In genomic region chr2:102025016-102025491, GRCh38 we compare ENCODE assay signal across 9 cellular contexts. TPM values are rescaled to one million over a fixed set of nuclear protein-coding genes. Genes with fewer than 3 reads are reported as not detected.
DNase-seq lines count a peak whose midpoint lies in the region; ATAC-seq and TF ChIP-seq lines count a peak whose summit lies in the region.
"Had no signal": no experiment of that assay in that cellular context is flagged by ENCODE, and none has a peak within 500 bp of the region (broad histone marks: within the 10 kb centered on the region; RNA-seq: fewer than 3 reads in every experiment).

No MANE protein-coding gene starts in this region.

- H3K36me3 ChIP-seq in ACC112 (ENCODE audit: insufficient read depth, low read length) (no peaks in the 10 kb centered on the region), lower lobe of right lung (no peaks in the 10 kb centered on the region)

- H3K27me3 ChIP-seq in ACC112 (ENCODE audit: insufficient read depth, low read length) (no peaks in the 10 kb centered on the region), lower lobe of right lung (ENCODE audit: low read depth) (no peaks in the 10 kb centered on the region)

- intact Hi-C loops in lower lobe of right lung (cut with DNase I) = loop anchor here (10.0 kb wide), 2 partner anchors 140 to 220 kb away; no protein-coding TSS in a partner anchor

- peaks cover 66% of the 10 kb centered on the region for H3K4me1 ChIP-seq in ACC112 (ENCODE audit: control insufficient read depth, insufficient read depth, low read length, unreplicated experiment)
- H3K4me1 ChIP-seq in lower lobe of right lung = peaks cover 61% of the 10 kb centered on the region

- peak; percentile 65 for DNase-seq in epithelial cell of esophagus (ENCODE audit: low read depth)
- DNase-seq in lower lobe of right lung = no peak
- DNase-seq in NCI-H524 treated with DMSO at 0.1 percent for 48 hours (lab: John Stamatoyannopoulos, UW) = no peak
- no peak for DNase-seq in DMS153 (lab: John Stamatoyannopoulos, UW)
- DNase-seq in SW480 (ENCODE audit: low spot score) = no peak

- no peaks in the 10 kb centered on the region for H3K79me2 ChIP-seq in ACC112 (ENCODE audit: control insufficient read depth, insufficient read depth, low read length, unreplicated experiment)

- peak overlapping the region; percentile 76 for H2AFZ ChIP-seq in ACC112 (ENCODE audit: low read length, unreplicated experiment)

- peak; percentile 52 for ATAC-seq in GM19351 (IDR thresholded peaks at IDR 0.05; ENCODE audit: unreplicated experiment)
- ATAC-seq in HG03108 (IDR thresholded peaks at IDR 0.05; ENCODE audit: unreplicated experiment) = peak; percentile 67
- ATAC-seq in lower lobe of right lung = no peak

- H3K27ac ChIP-seq in ACC112 (ENCODE audit: low read depth, low read length) (peak overlapping the region; percentile 96), lower lobe of right lung (no peak overlapping the region)
- H3K27ac ChIP-seq: C4-2B had no signal

- no peaks in the 10 kb centered on the region for H3K9me3 ChIP-seq in lower lobe of right lung

- TF ChIP-seq CTCF in epithelial cell of esophagus (IDR thresholded peaks at IDR 0.05; ENCODE audit: insufficient read depth, low read depth, low read length, missing control alignments) = no peak
- no peak for TF ChIP-seq CTCF in lower lobe of right lung (IDR thresholded peaks at IDR 0.05)

- no peak overlapping the region for H3K4me3 ChIP-seq in ACC112 (ENCODE audit: low read depth, low read length)
- no peak overlapping the region for H3K4me3 ChIP-seq in epithelial cell of esophagus (ENCODE audit: low read length)
- H3K4me3 ChIP-seq in lower lobe of right lung = no peak overlapping the region

RNA-seq across cellular contexts. Expression of gene IL1R2, which starts 33.3 kb away (rescaled TPM):
- 23.3 TPM for total RNA-seq in lower lobe of right lung

Comparison
In these comparisons a context has a peak if more than half of its experiments do, and no peak if none do; other contexts are left out.
1. ATAC-seq: peak in GM19351 (single experiment) and HG03108 (single experiment); none in lower lobe of right lung (0 of 2).